ENCODE assay signal across 8 cellular contexts in genomic region chr5:96336351-96336985, GRCh38.
DNase-seq lines count a peak whose midpoint lies in the region; ATAC-seq and TF ChIP-seq lines count a peak whose summit lies in the region.

No MANE protein-coding gene starts in this region.

- ATAC-seq in GM18520 (IDR thresholded peaks at IDR 0.05; ENCODE audit: unreplicated experiment) (peak; percentile 35), HG03135 (IDR thresholded peaks at IDR 0.05; ENCODE audit: unreplicated experiment) (peak; percentile 70)
- peak; percentile 87 to 90 for ATAC-seq in stimulated activated naive B cell treated with anti-CD40 and anti-IgM and Interleukin-4, amounts not matched to agents 10 μg/mL and 1 μg/mL and 100 μg/mL, for 72 hours (replicated peaks)

- no peaks in the 10 kb centered on the region for H3K4me1 Mint-ChIP-seq in stimulated activated naive B cell treated with anti-CD40 and anti-IgM and Interleukin-4, amounts not matched to agents 10 μg/mL and 1 μg/mL and 100 μg/mL, for 72 hours

- H3K36me3 Mint-ChIP-seq in stimulated activated naive B cell treated with anti-CD40 and anti-IgM and Interleukin-4, amounts not matched to agents 10 μg/mL and 1 μg/mL and 100 μg/mL, for 72 hours = no peaks in the 10 kb centered on the region

- H3K4me3 ChIP-seq in epithelial cell of proximal tubule (ENCODE audit: low read depth, low read length) = no peak overlapping the region

- no peaks in the 10 kb centered on the region for H3K9me3 Mint-ChIP-seq in stimulated activated naive B cell treated with anti-CD40 and anti-IgM and Interleukin-4, amounts not matched to agents 10 μg/mL and 1 μg/mL and 100 μg/mL, for 72 hours

- H3K27me3 Mint-ChIP-seq in stimulated activated naive B cell treated with anti-CD40 and anti-IgM and Interleukin-4, amounts not matched to agents 10 μg/mL and 1 μg/mL and 100 μg/mL, for 72 hours = peaks cover 6 to 9% of the 10 kb centered on the region in 2 donors

- DNase-seq in AG20443 (ENCODE audit: low spot score) = peak; percentile 62
- DNase-seq in NCI-H526 treated with DMSO at 0.1 percent for 48 hours (lab: John Stamatoyannopoulos, UW) = peak; percentile 45
- peak; percentile 60 to 68 for DNase-seq in activated CD4-positive, alpha-beta T cell treated with anti-CD3 and anti-CD28 coated beads, Interleukin-2, amount 50 U/mL, for 48 hours
- DNase-seq in epithelial cell of proximal tubule (ENCODE audit: low read depth) = peak; percentile 57
- DNase-seq in myocyte (ENCODE audit: low read depth) = peak; percentile 90
- peak; percentile 36 for DNase-seq in stimulated activated naive B cell treated with anti-CD40 and anti-IgM and Interleukin-4, amounts not matched to agents 10 μg/mL and 1 μg/mL and 100 μg/mL, for 72 hours

- no peak overlapping the region for H3K27ac Mint-ChIP-seq in stimulated activated naive B cell treated with anti-CD40 and anti-IgM and Interleukin-4, amounts not matched to agents 10 μg/mL and 1 μg/mL and 100 μg/mL, for 72 hours

- no peak overlapping the region for H3K4me3 Mint-ChIP-seq in stimulated activated naive B cell treated with anti-CD40 and anti-IgM and Interleukin-4, amounts not matched to agents 10 μg/mL and 1 μg/mL and 100 μg/mL, for 72 hours

- TF ChIP-seq CTCF in epithelial cell of proximal tubule (conservative IDR thresholded peaks at IDR 0.05; ENCODE audit: low read depth, low read length) = peak; percentile 97

Comparison
In these comparisons a context has a peak if more than half of its experiments do, and no peak if none do; other contexts are left out.
1. DNase-seq: peak in every context shown above with its lines; median percentile 90 in myocyte; 64 in activated CD4-positive, alpha-beta T cell treated with anti-CD3 and anti-CD28 coated beads, Interleukin-2, amount 50 U/mL, for 48 hours; 62 in AG20443; 57 in epithelial cell of proximal tubule; 45 in NCI-H526 treated with DMSO at 0.1 percent for 48 hours; 36 in stimulated activated naive B cell treated with anti-CD40 and anti-IgM and Interleukin-4, amounts not matched to agents 10 μg/mL and 1 μg/mL and 100 μg/mL, for 72 hours.
2. ATAC-seq: peak in every context shown above with its lines; median percentile 88 in stimulated activated naive B cell treated with anti-CD40 and anti-IgM and Interleukin-4, amounts not matched to agents 10 μg/mL and 1 μg/mL and 100 μg/mL, for 72 hours; 70 in HG03135; 35 in GM18520.